Comparison of ENCODE assay signal across 8 cellular contexts in genomic region chr12:43336962-43337555, GRCh38.
A peak's percentile ranks its signal among the peaks of the same experiment; 100 is the strongest.
DNase-seq lines count a peak whose midpoint lies in the region; ATAC-seq and TF ChIP-seq lines count a peak whose summit lies in the region.

No MANE protein-coding gene starts in this region.

- CTCF ChIA-PET in activated naive CD4-positive, alpha-beta T cell treated with anti-CD3 and anti-CD28 coated beads, Interleukin-2, amount 10 ng/mL, durations not matched to agents 7 days and 5 days (lab: Charles Lee), result interaction anchor here (0.7 to 1.4 kb wide), 2 partner anchors 12 to 316 kb away, joined by 3 read pairs; no protein-coding TSS in a partner anchor

- ATAC-seq in upper lobe of right lung, result no peak
- ATAC-seq in GM18868 (IDR thresholded peaks at IDR 0.05; ENCODE audit: unreplicated experiment), result no peak
- ATAC-seq in right cardiac atrium, result no peak

- no peaks in the 10 kb centered on the region for H3K27me3 Mint-ChIP-seq in activated naive CD4-positive, alpha-beta T cell treated with anti-CD3 and anti-CD28 coated beads, Interleukin-2, amount 10 ng/mL, durations not matched to agents 7 days and 5 days

- peak; percentile 54 for TF ChIP-seq CTCF in cardiac muscle cell (IDR thresholded peaks at IDR 0.05; ENCODE audit: low read depth, low read length)
- peak in 1 of 2 donors; percentile 58 for TF ChIP-seq CTCF in right atrium auricular region (IDR thresholded peaks at IDR 0.05)
- peak; percentile 48 for TF ChIP-seq CTCF in OCI-LY1 (IDR thresholded peaks at IDR 0.05; ENCODE audit: low read length)
- peak; percentile 47 for TF ChIP-seq CTCF in fibroblast of villous mesenchyme (IDR thresholded peaks at IDR 0.05; ENCODE audit: insufficient read depth, low read depth, low read length)
- peak; percentile 53 for TF ChIP-seq CTCF in upper lobe of right lung (IDR thresholded peaks at IDR 0.05)

- no peak overlapping the region for H3K27ac Mint-ChIP-seq in activated naive CD4-positive, alpha-beta T cell treated with anti-CD3 and anti-CD28 coated beads, Interleukin-2, amount 10 ng/mL, durations not matched to agents 7 days and 5 days

- H3K9me3 ChIP-seq in cardiac muscle cell (ENCODE audit: low read depth), result no peaks in the 10 kb centered on the region
- H3K9me3 ChIP-seq in right atrium auricular region, result no peaks in the 10 kb centered on the region
- H3K9me3 ChIP-seq in OCI-LY1 (ENCODE audit: low read length), result no peaks in the 10 kb centered on the region
- H3K9me3 ChIP-seq in upper lobe of right lung, result no peaks in the 10 kb centered on the region
- no peaks in the 10 kb centered on the region for H3K9me3 ChIP-seq in right cardiac atrium (ENCODE audit: control insufficient read depth, low read length)

- no peaks in the 10 kb centered on the region for H4K20me1 ChIP-seq in OCI-LY1 (ENCODE audit: insufficient read depth, low read length)

- peak; percentile 42 to 61 for DNase-seq in cardiac muscle cell (ENCODE audit: low read depth in 1 of 2, low spot score in 1 of 2)
- no peak for DNase-seq in right atrium auricular region (ENCODE audit: low spot score)
- DNase-seq in fibroblast of villous mesenchyme (ENCODE audit: low read depth), result peak; percentile 41
- no peak for DNase-seq in upper lobe of right lung
- DNase-seq in activated naive CD4-positive, alpha-beta T cell treated with anti-CD3 and anti-CD28 coated beads, Interleukin-2, amount 10 ng/mL, durations not matched to agents 7 days and 5 days, result no peak
- no peak for DNase-seq in right cardiac atrium

- intact Hi-C loops in upper lobe of right lung (cut with DNase I), result no loop called here
- intact Hi-C loops in right cardiac atrium (cut with DNase I), result no loop called here

- no peaks in the 10 kb centered on the region for H3K36me3 Mint-ChIP-seq in activated naive CD4-positive, alpha-beta T cell treated with anti-CD3 and anti-CD28 coated beads, Interleukin-2, amount 10 ng/mL, durations not matched to agents 7 days and 5 days

- H3K4me1 Mint-ChIP-seq in activated naive CD4-positive, alpha-beta T cell treated with anti-CD3 and anti-CD28 coated beads, Interleukin-2, amount 10 ng/mL, durations not matched to agents 7 days and 5 days, result no peaks in the 10 kb centered on the region

- WGBS in right cardiac atrium, result 27% methylated on average over 1 of the region's 1 CpG

- H3K79me2 ChIP-seq in OCI-LY1 (ENCODE audit: insufficient read depth, low read length), result no peaks in the 10 kb centered on the region

- H3K4me3 ChIP-seq in cardiac muscle cell (no peak overlapping the region), right atrium auricular region (no peak overlapping the region), OCI-LY1 (ENCODE audit: low read depth, low read length, poor library complexity, severe bottlenecking) (no peak overlapping the region), fibroblast of villous mesenchyme (ENCODE audit: low read depth, low read length) (no peak overlapping the region), upper lobe of right lung (no peak overlapping the region), right cardiac atrium (ENCODE audit: low read length) (no peak overlapping the region)

- no peak overlapping the region for H3K4me3 Mint-ChIP-seq in activated naive CD4-positive, alpha-beta T cell treated with anti-CD3 and anti-CD28 coated beads, Interleukin-2, amount 10 ng/mL, durations not matched to agents 7 days and 5 days

- no peaks in the 10 kb centered on the region for H3F3A ChIP-seq in OCI-LY1 (ENCODE audit: insufficient read depth, low read length)

- H3K9me3 Mint-ChIP-seq in activated naive CD4-positive, alpha-beta T cell treated with anti-CD3 and anti-CD28 coated beads, Interleukin-2, amount 10 ng/mL, durations not matched to agents 7 days and 5 days, result no peaks in the 10 kb centered on the region

- no peak overlapping the region for H3K4me2 ChIP-seq in OCI-LY1 (ENCODE audit: low read length)

- peak overlapping the region; percentile 78 for H3K27ac ChIP-seq in cardiac muscle cell
- H3K27ac ChIP-seq in right atrium auricular region, result no peak overlapping the region
- no peak overlapping the region for H3K27ac ChIP-seq in OCI-LY1 (ENCODE audit: low read depth, low read length, poor library complexity, severe bottlenecking)
- no peak overlapping the region for H3K27ac ChIP-seq in upper lobe of right lung
- no peak overlapping the region for H3K27ac ChIP-seq in right cardiac atrium (ENCODE audit: low read length)

- peaks cover 62% of the 10 kb centered on the region for H3K4me1 ChIP-seq in cardiac muscle cell (ENCODE audit: low read depth)
- peaks cover 0 to 8% of the 10 kb centered on the region in 2 donors for H3K4me1 ChIP-seq in right atrium auricular region
- no peaks in the 10 kb centered on the region for H3K4me1 ChIP-seq in OCI-LY1 (ENCODE audit: insufficient read depth, low read length, severe bottlenecking)
- H3K4me1 ChIP-seq in upper lobe of right lung, result peaks cover 4% of the 10 kb centered on the region
- H3K4me1 ChIP-seq in right cardiac atrium (ENCODE audit: control insufficient read depth, insufficient read depth, low read length), result peaks cover 1% of the 10 kb centered on the region

- H3K36me3 ChIP-seq in cardiac muscle cell (no peaks in the 10 kb centered on the region), right atrium auricular region (no peaks in the 10 kb centered on the region), OCI-LY1 (ENCODE audit: insufficient read depth, low read length) (no peaks in the 10 kb centered on the region), upper lobe of right lung (no peaks in the 10 kb centered on the region)

- no peaks in the 10 kb centered on the region for H3K27me3 ChIP-seq in cardiac muscle cell
- H3K27me3 ChIP-seq in right atrium auricular region, result no peaks in the 10 kb centered on the region
- H3K27me3 ChIP-seq in OCI-LY1 (ENCODE audit: insufficient read depth, low read length), result no peaks in the 10 kb centered on the region
- no peaks in the 10 kb centered on the region for H3K27me3 ChIP-seq in upper lobe of right lung
- H3K27me3 ChIP-seq in right cardiac atrium (ENCODE audit: control insufficient read depth, insufficient read depth), result no peaks in the 10 kb centered on the region

- no peaks in the 10 kb centered on the region for H3K9me2 ChIP-seq in OCI-LY1 (ENCODE audit: low read depth, low read length)

- no peak overlapping the region for H3K9ac ChIP-seq in OCI-LY1 (ENCODE audit: low read length)

- no peak overlapping the region for H2AFZ ChIP-seq in OCI-LY1 (ENCODE audit: low read length)

Comparison
In these comparisons a context has a peak if more than half of its experiments do, and no peak if none do; other contexts are left out.
1. DNase-seq: peak in cardiac muscle cell (2 of 2) and fibroblast of villous mesenchyme (single experiment); none in right atrium auricular region (single experiment), upper lobe of right lung (single experiment), activated naive CD4-positive, alpha-beta T cell treated with anti-CD3 and anti-CD28 coated beads, Interleukin-2, amount 10 ng/mL, durations not matched to agents 7 days and 5 days (single experiment) and right cardiac atrium (0 of 3).